Comparison of ENCODE assay signal across 8 cellular contexts in genomic region chr2:171811229-171811628, GRCh38.
DNase-seq lines count a peak whose midpoint lies in the region; ATAC-seq and TF ChIP-seq lines count a peak whose summit lies in the region.

No MANE protein-coding gene starts in this region.

- intact Hi-C loops in left cardiac atrium (cut with DNase I) = loop anchor here in 1 of 2 donors (10.0 kb wide), 1 partner anchor 294 kb away; the partner anchor contains the start of gene DLX2

- H3K36me3 ChIP-seq in BE2C (no peaks in the 10 kb centered on the region), RWPE2 (ENCODE audit: low read depth) (no peaks in the 10 kb centered on the region; the same call in 1 of the 2 replicates)

- H3K9me3 ChIP-seq in BE2C = no peaks in the 10 kb centered on the region
- H3K9me3 ChIP-seq in RWPE2 (ENCODE audit: severe bottlenecking) = no peaks in the 10 kb centered on the region

- H3K27ac ChIP-seq in RWPE2 (ENCODE audit: poor library complexity, severe bottlenecking) = no peak overlapping the region

- H3K27ac Mint-ChIP-seq in activated CD8-positive, alpha-beta memory T cell treated with anti-CD3 and anti-CD28 coated beads, Interleukin-2, amount 10 ng/mL, durations not matched to agents 7 days and 5 days = no peak overlapping the region

- CTCF ChIA-PET in activated CD8-positive, alpha-beta memory T cell treated with anti-CD3 and anti-CD28 coated beads, Interleukin-2, amount 10 ng/mL, durations not matched to agents 7 days and 5 days (lab: Charles Lee) = interaction anchor here (0.7 to 2.7 kb wide), 4 partner anchors 271 to 316 kb away, joined by 3 to 9 read pairs (median 4); partner anchors contain the start of gene DLX2

- no peak for ATAC-seq in RWPE2 (ENCODE audit: low read depth)
- peak; percentile 34 to 42 for ATAC-seq in left cardiac atrium
- ATAC-seq in activated CD8-positive, alpha-beta memory T cell treated with anti-CD3 and anti-CD28 coated beads, Interleukin-2, amount 10 ng/mL, durations not matched to agents 7 days and 5 days = no peak
- ATAC-seq in GM21423 (IDR thresholded peaks at IDR 0.05; ENCODE audit: unreplicated experiment) = no peak
- ATAC-seq in GM19452 (IDR thresholded peaks at IDR 0.05; ENCODE audit: unreplicated experiment) = no peak

- no peaks in the 10 kb centered on the region for H3K9me3 Mint-ChIP-seq in activated CD8-positive, alpha-beta memory T cell treated with anti-CD3 and anti-CD28 coated beads, Interleukin-2, amount 10 ng/mL, durations not matched to agents 7 days and 5 days (ENCODE audit: low read depth)

- TF ChIP-seq CTCF in BE2C (IDR thresholded peaks at IDR 0.05; ENCODE audit: low read depth, low read length) = peak; percentile 31
- TF ChIP-seq CTCF in RWPE2 (IDR thresholded peaks at IDR 0.05; ENCODE audit: poor library complexity, severe bottlenecking) = peak; percentile 58

- H3K27me3 Mint-ChIP-seq in activated CD8-positive, alpha-beta memory T cell treated with anti-CD3 and anti-CD28 coated beads, Interleukin-2, amount 10 ng/mL, durations not matched to agents 7 days and 5 days = no peaks in the 10 kb centered on the region

- H3K36me3 Mint-ChIP-seq in activated CD8-positive, alpha-beta memory T cell treated with anti-CD3 and anti-CD28 coated beads, Interleukin-2, amount 10 ng/mL, durations not matched to agents 7 days and 5 days = peaks cover 34% of the 10 kb centered on the region

- no peak overlapping the region for H3K4me3 Mint-ChIP-seq in activated CD8-positive, alpha-beta memory T cell treated with anti-CD3 and anti-CD28 coated beads, Interleukin-2, amount 10 ng/mL, durations not matched to agents 7 days and 5 days

- no peaks in the 10 kb centered on the region for H3K27me3 ChIP-seq in BE2C
- H3K27me3 ChIP-seq in RWPE2 (ENCODE audit: insufficient read depth, poor library complexity, severe bottlenecking) = no peaks in the 10 kb centered on the region

- H3K4me1 Mint-ChIP-seq in activated CD8-positive, alpha-beta memory T cell treated with anti-CD3 and anti-CD28 coated beads, Interleukin-2, amount 10 ng/mL, durations not matched to agents 7 days and 5 days = no peaks in the 10 kb centered on the region

- DNase-seq in BE2C = no peak
- DNase-seq in HT1080 (ENCODE audit: low read depth) = peak; percentile 20
- no peak for DNase-seq in RWPE2 (ENCODE audit: low spot score)
- DNase-seq in left cardiac atrium = no peak
- no peak for DNase-seq in activated CD8-positive, alpha-beta memory T cell treated with anti-CD3 and anti-CD28 coated beads, Interleukin-2, amount 10 ng/mL, durations not matched to agents 7 days and 5 days
- no peak for DNase-seq in midbrain (lab: John Stamatoyannopoulos, UW)

- no peaks in the 10 kb centered on the region for H3K4me1 ChIP-seq in BE2C
- H3K4me1 ChIP-seq in RWPE2 (ENCODE audit: insufficient read depth, poor library complexity, severe bottlenecking) = peaks cover 8% of the 10 kb centered on the region

- H3K4me3 ChIP-seq in BE2C (ENCODE audit: low read depth, low read length) (no peak overlapping the region), RWPE2 (ENCODE audit: severe bottlenecking) (no peak overlapping the region)

Comparison
In these comparisons a context has a peak if more than half of its experiments do, and no peak if none do; other contexts are left out.
1. ATAC-seq: peak in left cardiac atrium (2 of 2); none in RWPE2 (single experiment), activated CD8-positive, alpha-beta memory T cell treated with anti-CD3 and anti-CD28 coated beads, Interleukin-2, amount 10 ng/mL, durations not matched to agents 7 days and 5 days (single experiment), GM21423 (single experiment) and GM19452 (single experiment).